Comparison of ENCODE assay signal across 1 cellular context in genomic region chr19:45994456-45994988, GRCh38.
TF ChIP-seq lines count a peak whose summit lies in the region.

No MANE protein-coding gene starts in this region.

TF ChIP-seq in GM23338, 12 proteins besides CTCF, POLR2A, EP300 and RAD21 (continued from another document):
- TF ChIP-seq ZNF462 (CRISPR knock-in tag; IDR thresholded peaks at IDR 0.05) = no peak
- no peak for TF ChIP-seq EZH2 (IDR thresholded peaks at IDR 0.05; ENCODE audit: low read depth, unreplicated experiment)
- TF ChIP-seq EZH2phosphoT487 (IDR thresholded peaks at IDR 0.05; ENCODE audit: unreplicated experiment) = no peak
- no peak for TF ChIP-seq STAT1 (IDR thresholded peaks at IDR 0.05; ENCODE audit: unreplicated experiment)
